In genomic region chr7:31744294-31744874, GRCh38 we compare ENCODE assay signal across 8 cellular contexts. TPM values are rescaled to one million over a fixed set of nuclear protein-coding genes. Genes with fewer than 3 reads are reported as not detected.
DNase-seq lines count a peak whose midpoint lies in the region; FAIRE-seq and TF ChIP-seq lines count a peak whose summit lies in the region.

No MANE protein-coding gene starts in this region.

- no TSS peak for BruUV-seq in OCI-LY7 (replicated peaks; lab: Mats Ljungman, UMichigan)

- H3K27me3 ChIP-seq in breast epithelium (no peaks in the 10 kb centered on the region), kidney epithelial cell (ENCODE audit: control insufficient read depth, insufficient read depth, low read length) (no peaks in the 10 kb centered on the region)

- no peak overlapping the region for H3K27ac Mint-ChIP-seq in activated CD4-positive, alpha-beta T cell treated with anti-CD3 and anti-CD28 coated beads, Interleukin-2, amount 10 ng/mL, durations not matched to agents 24 days and 14 days

- DNase-seq in activated CD4-positive, alpha-beta T cell treated with anti-CD3 and anti-CD28 coated beads, Interleukin-2, amount 10 ng/mL, durations not matched to agents 24 days and 14 days: peak; percentile 81
- DNase-seq in activated CD4-positive, alpha-beta T cell treated with anti-CD3 and anti-CD28 coated beads for 4 hours: no peak
- peak; percentile 59 for DNase-seq in H54 (ENCODE audit: insufficient read length, low spot score)
- peak; percentile 60 for DNase-seq in OCI-LY7 (ENCODE audit: low spot score)
- peak; percentile 55 to 63 for DNase-seq in breast epithelium (ENCODE audit: low spot score in 2 of 2)
- DNase-seq in kidney epithelial cell (ENCODE audit: low read depth): peak; percentile 28
- peak; percentile 14 to 28 for DNase-seq in stimulated activated CD4-positive, alpha-beta T cell treated with anti-CD3 and anti-CD28 coated beads, Interleukin-4, amount 100 ng/mL, for 48 hours (ENCODE audit: low read depth in 2 of 2)

- H3K4me3 ChIP-seq in OCI-LY7 (ENCODE audit: low read depth, low read length, poor library complexity, severe bottlenecking) (no peak overlapping the region), breast epithelium (no peak overlapping the region), kidney epithelial cell (ENCODE audit: low read depth, low read length) (no peak overlapping the region)

- H3K4me1 ChIP-seq in OCI-LY7 (ENCODE audit: insufficient read depth, low read length, poor library complexity, severe bottlenecking): no peaks in the 10 kb centered on the region
- no peaks in the 10 kb centered on the region for H3K4me1 ChIP-seq in breast epithelium

- no peak overlapping the region for H3K4me2 ChIP-seq in OCI-LY7 (ENCODE audit: low read length)

- no peaks in the 10 kb centered on the region for H3K9me3 Mint-ChIP-seq in activated CD4-positive, alpha-beta T cell treated with anti-CD3 and anti-CD28 coated beads, Interleukin-2, amount 10 ng/mL, durations not matched to agents 24 days and 14 days

- intact Hi-C loops in activated CD4-positive, alpha-beta T cell treated with anti-CD3 and anti-CD28 coated beads, Interleukin-2, amount 10 ng/mL, durations not matched to agents 24 days and 14 days (cut with micrococcal nuclease): no loop called here
- intact Hi-C loops in OCI-LY7 (cut with micrococcal nuclease; ENCODE audit: unreplicated experiment): loop anchor here (2.0 to 10.0 kb wide), 3 partner anchors 318 to 602 kb away; no protein-coding TSS in a partner anchor
- intact Hi-C loops in breast epithelium (cut with DNase I; ENCODE audit: low total_unique reads): loop anchor here (10.0 kb wide), 1 partner anchor 460 kb away; no protein-coding TSS in a partner anchor

- TF ChIP-seq POLR2A in H54 (IDR thresholded peaks at IDR 0.05; ENCODE audit: low read depth, low read length): no peak
- TF ChIP-seq POLR2A in breast epithelium (IDR thresholded peaks at IDR 0.05): no peak

- H3K36me3 ChIP-seq in OCI-LY7 (ENCODE audit: insufficient read depth, low read length) (no peaks in the 10 kb centered on the region), breast epithelium (no peaks in the 10 kb centered on the region), kidney epithelial cell (ENCODE audit: control insufficient read depth, insufficient read depth, low read length) (no peaks in the 10 kb centered on the region)

- no peak overlapping the region for H2AFZ ChIP-seq in OCI-LY7 (ENCODE audit: low read length)

- no peaks in the 10 kb centered on the region for H3K27me3 Mint-ChIP-seq in activated CD4-positive, alpha-beta T cell treated with anti-CD3 and anti-CD28 coated beads, Interleukin-2, amount 10 ng/mL, durations not matched to agents 24 days and 14 days

- H3K27ac ChIP-seq in OCI-LY7 (ENCODE audit: low read depth, low read length, poor library complexity, severe bottlenecking) (no peak overlapping the region), breast epithelium (no peak overlapping the region)

- no peak overlapping the region for H3K4me3 Mint-ChIP-seq in activated CD4-positive, alpha-beta T cell treated with anti-CD3 and anti-CD28 coated beads, Interleukin-2, amount 10 ng/mL, durations not matched to agents 24 days and 14 days

- no peaks in the 10 kb centered on the region for H3K79me2 ChIP-seq in OCI-LY7 (ENCODE audit: insufficient read depth, low read depth, low read length)

- CTCF ChIA-PET in OCI-LY7 (lab: Charles Lee; ENCODE audit: unreplicated experiment): interaction anchor here (0.7 kb wide), 1 partner anchor 310 kb away, joined by 3 read pairs; no protein-coding TSS in a partner anchor

- TF ChIP-seq CTCF in LNCAP (IDR thresholded peaks at IDR 0.05) (peak; percentile 85), OCI-LY7 (conservative IDR thresholded peaks at IDR 0.05; ENCODE audit: low read length) (peak; percentile 88), breast epithelium (IDR thresholded peaks at IDR 0.05) (peak; percentile 70 to 92 (median 82)), kidney epithelial cell (IDR thresholded peaks at IDR 0.05; ENCODE audit: insufficient read depth, low read length, poor library complexity, severe bottlenecking) (peak; percentile 78)

- H3K9me2 ChIP-seq in OCI-LY7 (ENCODE audit: insufficient read depth, low read length): no peaks in the 10 kb centered on the region

- no peaks in the 10 kb centered on the region for H3K4me1 Mint-ChIP-seq in activated CD4-positive, alpha-beta T cell treated with anti-CD3 and anti-CD28 coated beads, Interleukin-2, amount 10 ng/mL, durations not matched to agents 24 days and 14 days

- no peaks in the 10 kb centered on the region for H4K20me1 ChIP-seq in OCI-LY7 (ENCODE audit: insufficient read depth, low read length)

- H3K9me3 ChIP-seq in OCI-LY7 (ENCODE audit: low read length): no peaks in the 10 kb centered on the region
- H3K9me3 ChIP-seq in breast epithelium: no peaks in the 10 kb centered on the region

- POLR2A ChIA-PET in OCI-LY7 (lab: Charles Lee): no interaction called here

- H3K36me3 Mint-ChIP-seq in activated CD4-positive, alpha-beta T cell treated with anti-CD3 and anti-CD28 coated beads, Interleukin-2, amount 10 ng/mL, durations not matched to agents 24 days and 14 days (ENCODE audit: low read depth): no peaks in the 10 kb centered on the region

- FAIRE-seq in H54 (lab: Jason Lieb, UNC): peak; percentile 86

RNA-seq across cellular contexts. Expression of gene PPP1R17, which starts 57.4 kb away (rescaled TPM):
- not detected in 2 replicates for total RNA-seq in activated CD4-positive, alpha-beta T cell treated with anti-CD3 and anti-CD28 coated beads, Interleukin-2, amount 10 ng/mL, durations not matched to agents 24 days and 14 days
- total RNA-seq in OCI-LY7 (2014; rRNA removed; shearing (Covaris generic)): not detected in 2 replicates
- total RNA-seq in OCI-LY7 (2022) (not detected in 2 replicates), breast epithelium (not detected), kidney epithelial cell (not detected in 2 replicates)

Comparison
In these comparisons a context has a peak if more than half of its experiments do, and no peak if none do; other contexts are left out.
1. DNase-seq: peak in activated CD4-positive, alpha-beta T cell treated with anti-CD3 and anti-CD28 coated beads, Interleukin-2, amount 10 ng/mL, durations not matched to agents 24 days and 14 days (single experiment), H54 (single experiment), OCI-LY7 (single experiment), breast epithelium (2 of 2), kidney epithelial cell (single experiment) and stimulated activated CD4-positive, alpha-beta T cell treated with anti-CD3 and anti-CD28 coated beads, Interleukin-4, amount 100 ng/mL, for 48 hours (2 of 2); none in activated CD4-positive, alpha-beta T cell treated with anti-CD3 and anti-CD28 coated beads for 4 hours (0 of 2).
2. Peak in every context shown above with its lines, with median percentiles within 50 percentile points of each other: CTCF ChIP-seq.